ENCODE assay signal across 11 cellular contexts in the genomic region with DNA sequence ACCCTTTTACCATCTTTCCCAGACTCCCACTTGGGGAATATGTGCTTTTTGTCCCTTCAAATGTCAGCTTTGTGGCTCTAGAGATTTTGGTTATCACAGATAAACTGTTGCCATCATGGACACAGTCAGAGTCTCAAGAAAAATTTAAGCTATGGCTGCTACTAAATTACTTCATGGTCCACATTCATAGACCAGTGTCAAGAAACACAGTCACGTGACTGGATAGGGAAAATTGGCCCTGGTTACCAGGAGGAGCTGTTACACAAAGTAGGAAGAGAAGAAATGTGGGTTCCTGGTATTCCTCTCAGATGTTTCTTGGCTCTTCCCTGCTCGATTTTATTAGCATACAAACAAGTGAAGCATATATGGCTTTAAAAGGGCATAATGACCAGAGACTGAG.
"Had no signal": no experiment of that assay in that cellular context is flagged by ENCODE, and none has a peak within 500 bp of the region (broad histone marks: within the 10 kb centered on the region; RNA-seq: fewer than 3 reads in every experiment).

No MANE protein-coding gene starts in this region.

- ATAC-seq: GM23338, HCT116 had no signal

- H3K4me2 ChIP-seq: GM23338 had no signal

- H3K4me3 ChIP-seq: GM23248, GM23338, HAP-1 had no signal

- H2AFZ ChIP-seq: GM23248, GM23338 had no signal

- DNase-seq: GM23248, GOT3, H7, H9, HCEC 1CT, HFFc6 had no signal

- H3K4me1 ChIP-seq: HAP-1 had no signal

- H3K27ac ChIP-seq: GM23248 had no signal

- H3K9ac ChIP-seq: GM23248 had no signal

- FAIRE-seq: H1, H54 had no signal

- H3K36me3 ChIP-seq: HAP-1 had no signal

- H3K9me3 ChIP-seq: HAP-1 had no signal
